In the genomic region with DNA sequence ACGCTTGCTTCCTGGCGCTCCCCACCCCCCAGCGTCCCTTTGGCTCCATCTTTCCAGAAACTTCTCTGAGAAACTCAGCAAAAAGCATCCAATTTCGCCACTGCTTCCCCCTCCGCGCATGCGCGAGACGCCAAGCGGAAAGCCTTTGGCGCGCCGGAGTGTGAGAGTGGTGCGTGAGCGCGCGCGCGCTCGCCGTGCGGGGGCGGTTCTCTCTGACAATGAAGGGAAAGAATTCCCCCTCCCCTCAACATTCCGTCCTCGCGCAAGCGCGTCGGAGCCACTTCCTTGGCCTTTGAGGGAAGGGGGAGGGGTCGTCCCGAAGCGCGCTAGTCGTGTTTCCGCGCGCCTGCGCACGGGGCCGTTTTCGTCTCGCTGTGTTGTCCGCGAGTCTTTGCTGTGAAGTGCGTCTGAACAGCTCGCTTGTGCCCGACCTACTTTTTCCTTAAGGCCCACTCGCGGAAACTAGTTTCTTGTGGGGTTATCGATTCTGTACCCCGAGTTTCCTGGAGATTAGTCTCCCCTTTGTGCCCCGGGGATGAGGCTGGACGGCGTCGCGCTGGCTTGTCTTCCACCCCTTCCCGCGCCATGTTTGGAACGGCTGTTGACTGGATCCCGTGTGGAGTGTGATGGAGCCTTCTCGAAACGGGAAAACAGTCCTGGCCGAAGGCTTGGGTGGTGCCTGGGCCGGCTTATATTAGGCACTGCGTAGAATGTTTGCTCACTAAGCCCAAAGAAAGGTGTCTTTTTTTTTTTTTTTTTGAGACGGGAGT, we compare ENCODE assay signal across 8 cellular contexts. TPM values are rescaled to one million over a fixed set of nuclear protein-coding genes. Genes with fewer than 3 reads are reported as not detected.
A peak's percentile ranks its signal among the peaks of the same experiment; 100 is the strongest.
DNase-seq lines count a peak whose midpoint lies in the region; ATAC-seq and TF ChIP-seq lines count a peak whose summit lies in the region.

No MANE protein-coding gene starts in this region.

- intact Hi-C loops in left ventricle myocardium inferior (cut with micrococcal nuclease), result no loop called here
- intact Hi-C loops in posterior vena cava (cut with DNase I), result loop anchor here in 1 of 2 donors (10.0 kb wide), 1 partner anchor 951 kb away; no protein-coding TSS in a partner anchor

- in situ Hi-C loops in GM13976 (cut with MboI; ENCODE audit: low sequenced_read_pairs, unreplicated experiment), result no loop called here

- peak in 1 of 4 donors; percentile 80 for TF ChIP-seq EP300 in upper lobe of left lung (IDR thresholded peaks at IDR 0.05)

- no peaks in the 10 kb centered on the region for H3K27me3 Mint-ChIP-seq in T-helper 17 cell

- peak overlapping the region; percentile 96 for H3K4me3 Mint-ChIP-seq in T-helper 17 cell

- peak; percentile 58 to 93 (median 87) for TF ChIP-seq POLR2A in upper lobe of left lung (IDR thresholded peaks at IDR 0.05)

- H3K27ac ChIP-seq in angular gyrus (ENCODE audit: low read depth, low read length) (peak overlapping the region; percentile 100), left ventricle myocardium inferior (replicated peaks) (peak overlapping the region; percentile 97), upper lobe of left lung (peak overlapping the region; percentile 99 to 100 (median 100))

- ATAC-seq in HG02884 (IDR thresholded peaks at IDR 0.05; ENCODE audit: unreplicated experiment) (peak; percentile 38), T-helper 17 cell (peak; percentile 67), upper lobe of left lung (ENCODE audit: low FRiP score in 2 of 2) (peak; percentile 93 to 97)

- peaks cover 3% of the 10 kb centered on the region for H3K4me1 Mint-ChIP-seq in T-helper 17 cell

- H3K9me3 ChIP-seq in T-helper 17 cell (ENCODE audit: control insufficient read depth, low read length, poor library complexity, severe bottlenecking) (no peaks in the 10 kb centered on the region), left ventricle myocardium inferior (replicated peaks) (no peaks in the 10 kb centered on the region), upper lobe of left lung (no peaks in the 10 kb centered on the region)

- H3K4me3 ChIP-seq in left ventricle myocardium inferior, result peak overlapping the region; percentile 78
- peak overlapping the region; percentile 58 to 80 (median 72) for H3K4me3 ChIP-seq in upper lobe of left lung

- H3K36me3 ChIP-seq in left ventricle myocardium inferior (no peaks in the 10 kb centered on the region), upper lobe of left lung (no peaks in the 10 kb centered on the region)

- H3K27ac Mint-ChIP-seq in T-helper 17 cell, result peak overlapping the region; percentile 97

- H3K27me3 ChIP-seq in left ventricle myocardium inferior (ENCODE audit: low read depth) (no peaks in the 10 kb centered on the region), upper lobe of left lung (no peaks in the 10 kb centered on the region)

- no peaks in the 10 kb centered on the region for H3K36me3 Mint-ChIP-seq in T-helper 17 cell (ENCODE audit: low read depth)

- TF ChIP-seq CTCF in GM13976 (IDR thresholded peaks at IDR 0.05; ENCODE audit: borderline replicate concordance, control extremely low read depth, extremely low read depth, insufficient read depth, missing control alignments), result no peak
- no peak for TF ChIP-seq CTCF in left ventricle myocardium inferior (IDR thresholded peaks at IDR 0.05; ENCODE audit: borderline replicate concordance)
- peak in 1 of 6 experiments; percentile 33 for TF ChIP-seq CTCF in upper lobe of left lung (IDR thresholded peaks at IDR 0.05)

- H3K4me1 ChIP-seq in left ventricle myocardium inferior (peaks cover 37% of the 10 kb centered on the region), upper lobe of left lung (peaks cover 7 to 31% (median 14%) of the 10 kb centered on the region in 4 donors)

- 2 to 4% methylated on average over 23 to 61 of the region's 66 CpGs for WGBS in upper lobe of left lung, 2 donors

- DNase-seq in GM13976 (ENCODE audit: low spot score) (peak; percentile 92), NCI-H187 (lab: John Stamatoyannopoulos, UW) (peak; percentile 97 to 99), T-helper 17 cell (peak; percentile 96 to 99 (median 96)), left ventricle myocardium inferior (peak; percentile 100), posterior vena cava (ENCODE audit: low spot score) (peak; percentile 100), upper lobe of left lung (peak; percentile 99 to 100)

RNA-seq across cellular contexts. Expression of a gene that starts 11.6 kb away (rescaled TPM):
- total RNA-seq in T-helper 17 cell, result 10 to 100 TPM; 73.8 to 79.1 TPM
- total RNA-seq in left ventricle myocardium inferior, result 20.8 TPM
- total RNA-seq in posterior vena cava, result 10 to 100 TPM; 59.9 to 68.5 TPM
- total RNA-seq in upper lobe of left lung, result 10 to 100 TPM; 41.5 to 73.3 (median 51.3) TPM

RNA-seq across cellular contexts. Expression of a gene that starts 28.5 kb away (rescaled TPM):
- under 1 TPM; 0.65 to 0.81 TPM for total RNA-seq in T-helper 17 cell
- 6.0 TPM for total RNA-seq in left ventricle myocardium inferior
- under 1 TPM; 0.71 to 0.88 TPM for total RNA-seq in posterior vena cava
- total RNA-seq in upper lobe of left lung, result 1 to 10 TPM in 5 of 6 donors, under 1 TPM in 1; 0.57 to 2.1 (median 1.1) TPM

Comparison
In these comparisons a context has a peak if more than half of its experiments do, and no peak if none do; other contexts are left out.
1. Peak in every context shown above with its lines: DNase-seq, ATAC-seq, H3K4me3 ChIP-seq and H3K27ac ChIP-seq.
2. ATAC-seq: peak in every context shown above with its lines; median percentile 95 in upper lobe of left lung; 67 in T-helper 17 cell; 38 in HG02884.